Comparison of ENCODE assay signal across 8 cellular contexts in genomic region chr1:28509705-28510349, GRCh38. TPM values are rescaled to one million over a fixed set of nuclear protein-coding genes. Genes with fewer than 3 reads are reported as not detected.
A peak's percentile ranks its signal among the peaks of the same experiment; 100 is the strongest.
DNase-seq lines count a peak whose midpoint lies in the region; FAIRE-seq and TF ChIP-seq lines count a peak whose summit lies in the region.

No MANE protein-coding gene starts in this region.

- H3K27ac Mint-ChIP-seq in T-helper 1 cell treated with Interleukin-12 subunit alpha and Interleukin-12 subunit beta and Interleukin-4 antibody, amounts not matched to agents 30 μg/mL and 1 μg/mL, for 36 hours: peak overlapping the region; percentile 98
- H3K27ac Mint-ChIP-seq in progenitor cell of endocrine pancreas: peak overlapping the region; percentile 88

- no peak for TF ChIP-seq CTCF in progenitor cell of endocrine pancreas (IDR thresholded peaks at IDR 0.05; ENCODE audit: unreplicated experiment)

- peak overlapping the region; percentile 99 for H3K4me3 Mint-ChIP-seq in T-helper 1 cell treated with Interleukin-12 subunit alpha and Interleukin-12 subunit beta and Interleukin-4 antibody, amounts not matched to agents 30 μg/mL and 1 μg/mL, for 36 hours
- H3K4me3 Mint-ChIP-seq in progenitor cell of endocrine pancreas (ENCODE audit: low read depth): peak overlapping the region; percentile 97

- FAIRE-seq in GM12892 (lab: Jason Lieb, UNC): no peak

- H3K4me3 ChIP-seq in ectodermal cell (ENCODE audit: insufficient read depth, low read depth, low read length): peak overlapping the region; percentile 8

- TF ChIP-seq POLR2A in GM12892 (IDR thresholded peaks at IDR 0.05; ENCODE audit: low read depth, low read length): peak; percentile 95

- H3K9me3 Mint-ChIP-seq in T-helper 1 cell treated with Interleukin-12 subunit alpha and Interleukin-12 subunit beta and Interleukin-4 antibody, amounts not matched to agents 30 μg/mL and 1 μg/mL, for 36 hours: no peaks in the 10 kb centered on the region
- H3K9me3 Mint-ChIP-seq in progenitor cell of endocrine pancreas (ENCODE audit: low read depth): no peaks in the 10 kb centered on the region

- no peaks in the 10 kb centered on the region for H3K27me3 ChIP-seq in ectodermal cell (ENCODE audit: control insufficient read depth, insufficient read depth, low read length, poor library complexity, severe bottlenecking)

- H3K4me1 Mint-ChIP-seq in T-helper 1 cell treated with Interleukin-12 subunit alpha and Interleukin-12 subunit beta and Interleukin-4 antibody, amounts not matched to agents 30 μg/mL and 1 μg/mL, for 36 hours (ENCODE audit: low read depth): peaks cover 44% of the 10 kb centered on the region
- peaks cover 40% of the 10 kb centered on the region for H3K4me1 Mint-ChIP-seq in progenitor cell of endocrine pancreas (ENCODE audit: low read depth)

- H3K36me3 Mint-ChIP-seq in T-helper 1 cell treated with Interleukin-12 subunit alpha and Interleukin-12 subunit beta and Interleukin-4 antibody, amounts not matched to agents 30 μg/mL and 1 μg/mL, for 36 hours (ENCODE audit: low read depth): peaks cover 69% of the 10 kb centered on the region
- peaks cover 34% of the 10 kb centered on the region for H3K36me3 Mint-ChIP-seq in progenitor cell of endocrine pancreas (ENCODE audit: insufficient read depth)

- peaks cover 40% of the 10 kb centered on the region for H3K36me3 ChIP-seq in ectodermal cell (ENCODE audit: control insufficient read depth, insufficient read depth, low read length)

- DNase-seq in GM12892 (ENCODE audit: insufficient read length) (no peak), progenitor cell of endocrine pancreas (ENCODE audit: low spot score, unreplicated experiment) (no peak), NCI-H146 (lab: John Stamatoyannopoulos, UW) (no peak), foreskin melanocyte (no peak), T1000 (lab: John Stamatoyannopoulos, UW) (no peak), NCI-H526 treated with DMSO at 0.1 percent for 48 hours (lab: John Stamatoyannopoulos, UW) (no peak)

- no peaks in the 10 kb centered on the region for H3K9me3 ChIP-seq in ectodermal cell (ENCODE audit: control insufficient read depth, low read length)

- no peaks in the 10 kb centered on the region for H3K27me3 Mint-ChIP-seq in T-helper 1 cell treated with Interleukin-12 subunit alpha and Interleukin-12 subunit beta and Interleukin-4 antibody, amounts not matched to agents 30 μg/mL and 1 μg/mL, for 36 hours (ENCODE audit: low read depth)
- H3K27me3 Mint-ChIP-seq in progenitor cell of endocrine pancreas: no peaks in the 10 kb centered on the region

- peaks cover 17% of the 10 kb centered on the region for H3K4me1 ChIP-seq in ectodermal cell (ENCODE audit: control insufficient read depth, insufficient read depth, low read length)

- H3K27ac ChIP-seq in ectodermal cell (ENCODE audit: insufficient read depth, low read depth, low read length, poor library complexity, severe bottlenecking): peak overlapping the region; percentile 70

- WGBS in ectodermal cell, 2 experiments: 92 to 94% methylated on average over 8 of the region's 8 CpGs

RNA-seq across cellular contexts. Expression of gene RCC1, which starts 4.0 kb away (rescaled TPM):
- polyA plus RNA-seq in GM12892 (2012; ENCODE audit: missing spikeins): 42.7 TPM
- 73.2 TPM for polyA plus RNA-seq in ectodermal cell (2013, experiment 1 of 4)
- 63.5 TPM for polyA plus RNA-seq in ectodermal cell (2013, experiment 2 of 4)
- polyA plus RNA-seq in ectodermal cell (2013, experiment 3 of 4): 50.8 TPM
- polyA plus RNA-seq in ectodermal cell (2013, experiment 4 of 4): 52.0 TPM
- total RNA-seq in progenitor cell of endocrine pancreas: 58.4 TPM in 2 replicates

RNA-seq across cellular contexts. Expression of gene TRNAU1AP, which starts 43.1 kb away (rescaled TPM):
- 38.6 TPM for polyA plus RNA-seq in GM12892 (2012; ENCODE audit: missing spikeins)
- 42.1 TPM for polyA plus RNA-seq in ectodermal cell (2013, experiment 1 of 4)
- polyA plus RNA-seq in ectodermal cell (2013, experiment 2 of 4): 50.2 TPM
- polyA plus RNA-seq in ectodermal cell (2013, experiment 3 of 4): 40.5 TPM
- 40.3 TPM for polyA plus RNA-seq in ectodermal cell (2013, experiment 4 of 4)
- 38.6 and 39.6 TPM in 2 replicates for total RNA-seq in progenitor cell of endocrine pancreas
